6 cellular contexts compared by ENCODE assay signal in genomic region chr5:114113604-114114003, GRCh38.
"Had no signal": no experiment of that assay in that cellular context is flagged by ENCODE, and none has a peak within 500 bp of the region (broad histone marks: within the 10 kb centered on the region; RNA-seq: fewer than 3 reads in every experiment).

No MANE protein-coding gene starts in this region.

- H3K4me3 ChIP-seq: GM23338 had no signal

- DNase-seq: H9, HCEC 1CT had no signal

- H3K4me3 Mint-ChIP-seq: GM23338, H9, IgD-negative memory B cell had no signal

- ATAC-seq: GM23338, HepG2 had no signal

- H3K36me3 Mint-ChIP-seq: IgD-negative memory B cell had no signal

- H3K27me3 Mint-ChIP-seq: IgD-negative memory B cell had no signal

- H3K9me3 Mint-ChIP-seq: GM23338, H9 had no signal

- H3K27ac Mint-ChIP-seq: GM23338, H9, IgD-negative memory B cell had no signal

- H3K4me1 Mint-ChIP-seq: IgD-negative memory B cell had no signal

- H3K27ac ChIP-seq: HL-60 had no signal
